ENCODE assay signal across 17 cellular contexts in genomic region chr2:69628325-69629038, GRCh38. TPM values are rescaled to one million over a fixed set of nuclear protein-coding genes. Genes with fewer than 3 reads are reported as not detected.
A peak's percentile ranks its signal among the peaks of the same experiment; 100 is the strongest.
DNase-seq lines count a peak whose midpoint lies in the region; ATAC-seq, FAIRE-seq and TF ChIP-seq lines count a peak whose summit lies in the region.
"Had no signal": no experiment of that assay in that cellular context is flagged by ENCODE, and none has a peak within 500 bp of the region (broad histone marks: within the 10 kb centered on the region; RNA-seq: fewer than 3 reads in every experiment).

No MANE protein-coding gene starts in this region.

- H4K5ac ChIP-seq in H9 (ENCODE audit: insufficient read length, low read depth, low read length): no peak overlapping the region

- ATAC-seq in effector memory CD8-positive, alpha-beta T cell (replicated peaks): peak; percentile 71
- no peak for ATAC-seq in HG02571 (IDR thresholded peaks at IDR 0.05; ENCODE audit: unreplicated experiment)

- no peak overlapping the region for H4K91ac ChIP-seq in H9 (ENCODE audit: insufficient read length, low read depth, low read length)

- no peak overlapping the region for H3T11ph ChIP-seq in H9 (ENCODE audit: low read length)

- 100% methylated on average over 1 of the region's 4 CpGs for WGBS in H9 (ENCODE audit: extremely low coverage, insufficient read length, low lambda C conversion rate)

- TF ChIP-seq CTCF in kidney (IDR thresholded peaks at IDR 0.05; ENCODE audit: borderline replicate concordance, extremely low read depth, insufficient read depth): no peak
- TF ChIP-seq CTCF in H9 (conservative IDR thresholded peaks at IDR 0.05): no peak

- H3K27ac ChIP-seq in kidney (ENCODE audit: low read depth in 2 of 2, low read length in 2 of 2) (no peak overlapping the region), H9 (ENCODE audit: insufficient read length, low read depth, low read length) (no peak overlapping the region)
- H3K27ac ChIP-seq: prostate gland, RWPE1 had no signal

- no peak overlapping the region for H3K4me3 ChIP-seq in kidney (ENCODE audit: low read length in 2 of 2)
- H3K4me3 ChIP-seq: prostate gland, transverse colon had no signal

- no peak overlapping the region for H2BK5ac ChIP-seq in H9 (ENCODE audit: insufficient read length, low read length)

- no peak overlapping the region for H4K8ac ChIP-seq in H9 (replicated peaks; ENCODE audit: insufficient read length, low read depth, low read length)

- no peaks in the 10 kb centered on the region for H3K9me3 Mint-ChIP-seq in effector memory CD8-positive, alpha-beta T cell
- H3K9me3 Mint-ChIP-seq in H9: no peaks in the 10 kb centered on the region

- no peak overlapping the region for H3K23ac ChIP-seq in H9 (ENCODE audit: insufficient read length, low read depth, low read length)

- peaks cover 5% of the 10 kb centered on the region for H3K79me1 ChIP-seq in H9 (ENCODE audit: insufficient read depth, low read depth, low read length, poor library complexity, severe bottlenecking)

- no peak overlapping the region for H3K4ac ChIP-seq in H9 (ENCODE audit: low read depth, low read length)

- peaks cover 2% of the 10 kb centered on the region; the same call in 1 of the 2 replicates for H3K79me2 ChIP-seq in H9 (ENCODE audit: insufficient read depth, low read length)

- no peak overlapping the region for H2AFZ ChIP-seq in H9 (ENCODE audit: low read length)

- H3K36me3 Mint-ChIP-seq in effector memory CD8-positive, alpha-beta T cell (ENCODE audit: insufficient read depth): peaks cover 5% of the 10 kb centered on the region
- H3K36me3 Mint-ChIP-seq in H9 (ENCODE audit: insufficient read depth in 1 of 3, low read depth in 3 of 3): no peaks in the 10 kb centered on the region; a peak in 1 of 7 replicates

- FAIRE-seq in kidney (lab: Jason Lieb, UNC): no peak
- FAIRE-seq: colon had no signal

- no peaks in the 10 kb centered on the region for H4K20me1 ChIP-seq in H9 (ENCODE audit: control insufficient read depth, insufficient read depth, insufficient read length)

- no peak overlapping the region for H3K56ac ChIP-seq in H9 (ENCODE audit: insufficient read length, low read depth, low read length)

- H3K23me2 ChIP-seq in H9 (ENCODE audit: insufficient read length, low read depth, low read length, poor library complexity, severe bottlenecking): no peaks in the 10 kb centered on the region

- no peaks in the 10 kb centered on the region for H3K27me3 ChIP-seq in H9 (ENCODE audit: insufficient read depth, low read length)
- H3K27me3 ChIP-seq: transverse colon had no signal

- no peak overlapping the region for H3K18ac ChIP-seq in H9 (ENCODE audit: insufficient read length, low read depth, low read length)

- H3K27me3 Mint-ChIP-seq in effector memory CD8-positive, alpha-beta T cell: no peaks in the 10 kb centered on the region
- no peaks in the 10 kb centered on the region for H3K27me3 Mint-ChIP-seq in H9 (ENCODE audit: low read depth)

- no peaks in the 10 kb centered on the region for H3K9me3 ChIP-seq in kidney (ENCODE audit: control insufficient read depth in 1 of 2, low read length in 2 of 2)
- no peaks in the 10 kb centered on the region for H3K9me3 ChIP-seq in H9 (ENCODE audit: control insufficient read depth, low read depth, low read length)
- H3K9me3 ChIP-seq: prostate gland, transverse colon had no signal

- intact Hi-C loops in kidney (cut with DNase I): no loop called here

- H3K27ac Mint-ChIP-seq in effector memory CD8-positive, alpha-beta T cell: no peak overlapping the region
- H3K27ac Mint-ChIP-seq in H9: no peak overlapping the region

- no peak overlapping the region for H2BK20ac ChIP-seq in H9 (ENCODE audit: low read depth, low read length, poor library complexity, severe bottlenecking)

- no peak overlapping the region for H2BK120ac ChIP-seq in H9 (ENCODE audit: low read depth, low read length, poor library complexity, severe bottlenecking)

- H2BK15ac ChIP-seq in H9 (ENCODE audit: low read depth, low read length): no peak overlapping the region

- peak; percentile 30 for DNase-seq in stimulated activated CD4-positive, alpha-beta T cell treated with anti-CD3 and anti-CD28 coated beads, Interleukin-15, amount 100 ng/mL, for 24 hours
- DNase-seq in stimulated activated CD4-positive, alpha-beta T cell treated with anti-CD3 and anti-CD28 coated beads, Interleukin-4, amount 100 ng/mL, for 1 hour: no peak
- DNase-seq in SIG-M5 (lab: John Stamatoyannopoulos, UW) (peak; percentile 64), kidney (no peak), H9 (no peak), NCI-H2227 treated with DMSO at 0.1 percent for 48 hours (lab: John Stamatoyannopoulos, UW) (no peak)
- no peak for DNase-seq in effector memory CD8-positive, alpha-beta T cell
- DNase-seq: amniotic stem cell, erythroblast, NCI-H1417 treated with DMSO at 0.1 percent for 48 hours, NCI-H446, T-helper 9 cell, transverse colon had no signal

- H3K4me2 ChIP-seq in H9 (ENCODE audit: insufficient read depth, insufficient read length, low read length): no peak overlapping the region

- no peak overlapping the region for H3K14ac ChIP-seq in H9 (ENCODE audit: insufficient read depth, low read length)

- peaks cover 23% of the 10 kb centered on the region in 2 donors for H3K4me1 Mint-ChIP-seq in effector memory CD8-positive, alpha-beta T cell (ENCODE audit: low read depth in 2 of 2)
- peaks cover 13 to 14% of the 10 kb centered on the region in 2 experiments for H3K4me1 Mint-ChIP-seq in H9

- no peak overlapping the region for H2BK12ac ChIP-seq in H9 (ENCODE audit: insufficient read length, low read depth, low read length)

- H3K4me3 Mint-ChIP-seq in effector memory CD8-positive, alpha-beta T cell: no peak overlapping the region
- no peak overlapping the region for H3K4me3 Mint-ChIP-seq in H9

- H3K36me3 ChIP-seq in kidney (ENCODE audit: control insufficient read depth in 1 of 2, insufficient read depth in 2 of 2, low read length in 2 of 2): no peaks in the 10 kb centered on the region
- H3K36me3 ChIP-seq: prostate gland, transverse colon had no signal

- no peak overlapping the region for H2AK5ac ChIP-seq in H9 (ENCODE audit: insufficient read length, low read length)

- H3K4me1 ChIP-seq in kidney (ENCODE audit: control insufficient read depth in 1 of 2, insufficient read depth in 1 of 2, low read depth in 1 of 2, low read length in 2 of 2) (peaks cover 8 to 10% of the 10 kb centered on the region in 2 donors), H9 (ENCODE audit: insufficient read depth, low read length) (no peaks in the 10 kb centered on the region)

- H3K9ac ChIP-seq in kidney (ENCODE audit: low read length in 2 of 2): no peak overlapping the region
- H3K9ac ChIP-seq in H9 (ENCODE audit: extremely low read depth, insufficient read length, low read length): no peak overlapping the region

RNA-seq across cellular contexts. Expression of gene AAK1, which starts 15.1 kb away (rescaled TPM):
- total RNA-seq in kidney (93.7 TPM), H9 (2021) (29.1 and 30.6 TPM in 2 replicates)
- polyA plus RNA-seq in kidney (ENCODE audit: insufficient read depth, low read depth, low replicate concordance): 25.8 TPM

Comparison
In these comparisons a context has a peak if more than half of its experiments do, and no peak if none do; other contexts are left out.
1. DNase-seq: peak in stimulated activated CD4-positive, alpha-beta T cell treated with anti-CD3 and anti-CD28 coated beads, Interleukin-15, amount 100 ng/mL, for 24 hours (single experiment) and SIG-M5 (single experiment); none in stimulated activated CD4-positive, alpha-beta T cell treated with anti-CD3 and anti-CD28 coated beads, Interleukin-4, amount 100 ng/mL, for 1 hour (single experiment), effector memory CD8-positive, alpha-beta T cell (0 of 3), kidney (single experiment), H9 (single experiment) and NCI-H2227 treated with DMSO at 0.1 percent for 48 hours (single experiment).